Comparison of ENCODE assay signal across 8 cellular contexts in the genomic region with DNA sequence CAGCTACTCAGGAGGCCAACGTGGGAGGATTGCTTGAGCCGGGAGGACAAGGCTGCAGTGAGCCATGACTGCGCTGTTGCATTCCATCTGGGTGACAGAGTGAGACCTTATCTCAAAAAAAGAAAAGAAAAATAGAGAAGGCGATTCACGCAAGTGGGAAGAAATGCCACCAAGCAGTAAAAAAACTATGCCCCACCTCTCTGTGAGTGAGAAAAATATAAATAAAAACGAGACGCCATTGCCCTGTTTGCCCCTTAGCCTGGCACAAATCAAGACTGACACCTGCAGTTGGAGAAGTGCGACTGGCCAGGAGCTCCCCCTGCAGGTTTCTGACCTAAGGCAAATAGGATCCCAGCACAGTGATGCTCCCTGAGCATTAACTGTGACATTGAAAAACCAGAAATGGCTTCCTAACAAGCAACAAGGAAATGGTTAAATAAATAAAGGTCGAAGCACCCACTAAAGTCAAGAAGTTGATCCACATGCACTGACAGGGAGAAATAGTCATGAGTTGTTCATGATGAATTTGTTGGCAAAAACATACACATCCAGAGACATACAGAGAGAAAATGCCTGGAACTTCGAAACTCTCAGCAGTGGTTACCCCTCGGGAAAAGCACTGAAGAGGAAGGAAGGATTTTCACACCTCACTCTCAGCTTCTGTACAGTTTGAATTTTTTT. TPM values are rescaled to one million over a fixed set of nuclear protein-coding genes. Genes with fewer than 3 reads are reported as not detected.
DNase-seq lines count a peak whose midpoint lies in the region; ATAC-seq lines count a peak whose summit lies in the region.

No MANE protein-coding gene starts in this region.

- peak; percentile 92 for ATAC-seq in left lobe of liver
- ATAC-seq in HG03457 (IDR thresholded peaks at IDR 0.05; ENCODE audit: unreplicated experiment): no peak
- no peak for ATAC-seq in GM18858 (IDR thresholded peaks at IDR 0.05; ENCODE audit: unreplicated experiment)

- peak; percentile 75 for DNase-seq in DMS 273 (lab: John Stamatoyannopoulos, UW; ENCODE audit: unreplicated experiment)
- no peak for DNase-seq in DMS 273 treated with DMSO at 0.1 percent for 48 hours (lab: John Stamatoyannopoulos, UW)
- DNase-seq in HPDE6-E6E7 (ENCODE audit: extremely low spot score): peak; percentile 11
- DNase-seq in SW480 (ENCODE audit: low spot score): peak; percentile 70
- DNase-seq in left lobe of liver (ENCODE audit: low spot score): no peak
- no peak for DNase-seq in NCI-H2081 treated with DMSO at 0.1 percent for 48 hours (lab: John Stamatoyannopoulos, UW)

RNA-seq across cellular contexts. Expression of a gene that starts 21.1 kb away (rescaled TPM):
- not detected for total RNA-seq in left lobe of liver

Comparison
In these comparisons a context has a peak if more than half of its experiments do, and no peak if none do; other contexts are left out.
1. DNase-seq: peak in DMS 273 (single experiment), HPDE6-E6E7 (single experiment) and SW480 (single experiment); none in DMS 273 treated with DMSO at 0.1 percent for 48 hours (single experiment), left lobe of liver (single experiment) and NCI-H2081 treated with DMSO at 0.1 percent for 48 hours (single experiment).